ENCODE assay signal across 22 cellular contexts in the genomic region with DNA sequence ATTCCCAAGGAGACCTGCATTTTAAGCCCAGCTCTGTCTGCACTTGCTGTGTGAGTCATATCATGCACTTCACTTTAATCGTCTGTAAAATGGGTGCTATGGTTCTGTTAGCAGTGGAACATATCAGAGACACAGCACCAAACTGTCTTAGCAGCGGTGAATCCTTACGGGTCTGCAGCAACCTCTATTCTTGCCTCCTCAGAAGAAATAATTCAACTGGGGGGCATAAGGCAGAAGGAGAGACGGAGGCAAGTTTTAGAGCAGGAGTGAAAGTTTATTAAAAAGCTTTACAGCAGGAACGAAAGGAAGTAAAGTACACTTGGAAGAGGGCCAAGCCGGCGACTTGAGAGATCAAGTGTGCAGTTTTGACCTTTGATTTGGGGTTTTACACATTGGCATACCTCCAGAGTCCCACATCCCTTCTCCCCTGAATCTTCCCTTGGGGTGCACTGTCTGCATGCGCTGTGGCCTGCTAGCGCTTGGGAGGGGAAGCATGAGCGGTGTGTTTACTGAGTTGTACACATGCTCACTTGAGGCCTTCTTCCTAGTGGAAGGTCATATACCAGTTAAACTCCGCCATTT.
"Had no signal": no experiment of that assay in that cellular context is flagged by ENCODE, and none has a peak within 500 bp of the region (broad histone marks: within the 10 kb centered on the region; RNA-seq: fewer than 3 reads in every experiment).

No MANE protein-coding gene starts in this region.

- ATAC-seq: natural killer cell treated with Interleukin-12 subunit alpha and Interleukin-12 subunit beta and Interleukin-15 and Interleukin-18, amount 100 ng/mL, for 72 hours; stimulated activated naive CD8-positive, alpha-beta T cell treated with anti-CD3 and anti-CD28 coated beads, Interleukin-15, amount 100 ng/mL, for 72 hours had no signal

- H3K27me3 ChIP-seq: neural progenitor cell, right atrium auricular region, suprapubic skin, vagina had no signal

- H3K9ac ChIP-seq: neural progenitor cell had no signal

- H3K9me3 ChIP-seq: prostate gland, right atrium auricular region, suprapubic skin, vagina had no signal

- H3K4me3 ChIP-seq: lung, neural progenitor cell, prostate gland, right atrium auricular region, skin epidermis, suprapubic skin, vagina had no signal

- H3K4me2 ChIP-seq: neural progenitor cell had no signal

- DNase-seq: effector memory CD4-positive, alpha-beta T cell; erythroblast; naive B cell; nucleus accumbens; stimulated activated CD4-positive, alpha-beta T cell treated with anti-CD3 and anti-CD28 coated beads, Interleukin-12 subunit alpha, Interleukin-12 subunit beta, amount 100 ng/mL, for 4 hours; stimulated activated CD4-positive, alpha-beta T cell treated with anti-CD3 and anti-CD28 coated beads, Interleukin-1b, Interleukin-23, amount 100 ng/mL, for 48 hours; stimulated activated CD4-positive, alpha-beta T cell treated with anti-CD3 and anti-CD28 coated beads, Interleukin-4, amount 100 ng/mL, for 1 hour; stimulated activated CD8-positive, alpha-beta memory T cell treated with anti-CD3 and anti-CD28 coated beads, Interleukin-4, amount 100 ng/mL, for 48 hours; stimulated activated naive CD4-positive, alpha-beta T cell; stimulated activated naive CD8-positive, alpha-beta T cell treated with anti-CD3 and anti-CD28 coated beads, Interleukin-15, amount 100 ng/mL, for 72 hours; trophoblast cell had no signal

- H3K36me3 ChIP-seq: neural progenitor cell, prostate gland, right atrium auricular region, suprapubic skin, vagina had no signal

- H2AFZ ChIP-seq: neural progenitor cell had no signal

- H3K4me1 ChIP-seq: neural progenitor cell, prostate gland, suprapubic skin had no signal

- FAIRE-seq: colon, frontal cortex, keratinocyte had no signal

- H3K27ac ChIP-seq: neural progenitor cell, prostate gland, right atrium auricular region, skin epidermis, suprapubic skin, vagina had no signal
